ENCODE assay signal across 8 cellular contexts in genomic region chr11:804599-804964, GRCh38. TPM values are rescaled to one million over a fixed set of nuclear protein-coding genes. Genes with fewer than 3 reads are reported as not detected.
DNase-seq lines count a peak whose midpoint lies in the region; ATAC-seq and TF ChIP-seq lines count a peak whose summit lies in the region.

No MANE protein-coding gene starts in this region.

- H3K4me3 ChIP-seq in GM12864 (ENCODE audit: low read depth, low read length) (peak overlapping the region; percentile 60), esophagus squamous epithelium (peak overlapping the region; percentile 55 to 87 (median 68)), prostate gland (peak overlapping the region; percentile 47 to 61)

- H3K9me3 ChIP-seq in esophagus squamous epithelium: no peaks in the 10 kb centered on the region
- H3K9me3 ChIP-seq in prostate gland: no peaks in the 10 kb centered on the region

- DNase-seq in GM12864 (ENCODE audit: low read depth): no peak
- DNase-seq in RKO (ENCODE audit: low spot score): peak; percentile 63
- DNase-seq in esophagus squamous epithelium (lab: John Stamatoyannopoulos, UW): no peak
- DNase-seq in prostate gland (ENCODE audit: low spot score): no peak
- no peak for DNase-seq in NOMO-1 treated with dmso at 0.1 percent for 144 hours (lab: John Stamatoyannopoulos, UW; ENCODE audit: unreplicated experiment)
- no peak for DNase-seq in DMS114 treated with DMSO at 0.1 percent for 48 hours (lab: John Stamatoyannopoulos, UW; ENCODE audit: unreplicated experiment)
- no peak for DNase-seq in HuH-7 (ENCODE audit: low spot score)

- TF ChIP-seq POLR2A in esophagus squamous epithelium (IDR thresholded peaks at IDR 0.05): no peak
- TF ChIP-seq POLR2A in prostate gland (IDR thresholded peaks at IDR 0.05): no peak

- H3K4me1 ChIP-seq in esophagus squamous epithelium (peaks cover 22 to 58% (median 30%) of the 10 kb centered on the region in 3 donors), prostate gland (replicated peaks) (peaks cover 13% of the 10 kb centered on the region)

- peaks cover 0 to 40% (median 11%) of the 10 kb centered on the region in 3 donors for H3K36me3 ChIP-seq in esophagus squamous epithelium
- H3K36me3 ChIP-seq in prostate gland: no peaks in the 10 kb centered on the region

- H3K27ac ChIP-seq in esophagus squamous epithelium: peak overlapping the region; percentile 83 to 98 (median 92)
- H3K27ac ChIP-seq in prostate gland: peak overlapping the region; percentile 87 to 88

- no peaks in the 10 kb centered on the region for H3K27me3 ChIP-seq in esophagus squamous epithelium
- no peaks in the 10 kb centered on the region for H3K27me3 ChIP-seq in prostate gland (replicated peaks; ENCODE audit: insufficient read depth)

- TF ChIP-seq CTCF in GM12864 (IDR thresholded peaks at IDR 0.05; ENCODE audit: low read depth, low read length, missing control alignments): no peak
- TF ChIP-seq CTCF in esophagus squamous epithelium (IDR thresholded peaks at IDR 0.05): no peak
- no peak for TF ChIP-seq CTCF in prostate gland (IDR thresholded peaks at IDR 0.05)

- intact Hi-C loops in esophagus squamous epithelium (cut with DNase I) (no loop called here), prostate gland (cut with DNase I) (no loop called here)

- WGBS in esophagus squamous epithelium, 2 donors: 0% methylated on average over 2 to 9 of the region's 18 CpGs
- 1% methylated on average over 18 of the region's 18 CpGs for WGBS in prostate gland

- no peak for ATAC-seq in HG02970 (IDR thresholded peaks at IDR 0.05; ENCODE audit: low FRiP score, unreplicated experiment)

RNA-seq across cellular contexts. Expression of gene PIDD1, which starts 0.4 kb away (rescaled TPM):
- 10 to 100 TPM in 3 of 4 donors, 1 to 10 TPM in 1; 9.3 to 14.3 (median 10.6) TPM for total RNA-seq in esophagus squamous epithelium
- 10 to 100 TPM; 15.3 to 60.5 TPM for total RNA-seq in prostate gland

RNA-seq across cellular contexts. Expression of gene RPLP2, which starts 5.2 kb away (rescaled TPM):
- total RNA-seq in esophagus squamous epithelium: 100 to 1,000 TPM; 232 to 871 (median 490) TPM
- 100 to 1,000 TPM; 431 to 906 TPM for total RNA-seq in prostate gland

RNA-seq across cellular contexts. Expression of gene SLC25A22, which starts 6.5 kb away (rescaled TPM):
- total RNA-seq in esophagus squamous epithelium: 10 to 100 TPM in 2 of 4 donors, 1 to 10 TPM in 2; 4.0 to 14.7 (median 9.8) TPM
- total RNA-seq in prostate gland: 10 to 100 TPM; 21.2 to 43.2 TPM

RNA-seq across cellular contexts. Expression of gene PNPLA2, which starts 14.1 kb away (rescaled TPM):
- 10 to 100 TPM; 14.2 to 42.7 (median 26.0) TPM for total RNA-seq in esophagus squamous epithelium
- total RNA-seq in prostate gland: 100 to 1,000 TPM in 1 of 2 donors, 10 to 100 TPM in 1; 61.8 to 115 TPM

RNA-seq across cellular contexts. Expression of gene CEND1, which starts 14.7 kb away (rescaled TPM):
- total RNA-seq in esophagus squamous epithelium (under 1 TPM in 1 of 4 donors, not detected in 3; 0.15 TPM), prostate gland (1 to 10 TPM in 1 of 2 donors, under 1 TPM in 1; 0.18 to 1.6 TPM)
